1 cellular context compared by ENCODE assay signal in genomic region chr6:121334299-121335104, GRCh38.
A peak's percentile ranks its signal among the peaks of the same experiment; 100 is the strongest.
TF ChIP-seq lines count a peak whose summit lies in the region.

Gene TBC1D32, minus strand, starts transcription at chr6:121334480. Its CDS starts 50 bp downstream, at chr6:121334430.

TF ChIP-seq in HEK293, 187 proteins besides CTCF, POLR2A, EP300 and RAD21 (continued from another document and continues in another):
- TF ChIP-seq, protein P1, sequence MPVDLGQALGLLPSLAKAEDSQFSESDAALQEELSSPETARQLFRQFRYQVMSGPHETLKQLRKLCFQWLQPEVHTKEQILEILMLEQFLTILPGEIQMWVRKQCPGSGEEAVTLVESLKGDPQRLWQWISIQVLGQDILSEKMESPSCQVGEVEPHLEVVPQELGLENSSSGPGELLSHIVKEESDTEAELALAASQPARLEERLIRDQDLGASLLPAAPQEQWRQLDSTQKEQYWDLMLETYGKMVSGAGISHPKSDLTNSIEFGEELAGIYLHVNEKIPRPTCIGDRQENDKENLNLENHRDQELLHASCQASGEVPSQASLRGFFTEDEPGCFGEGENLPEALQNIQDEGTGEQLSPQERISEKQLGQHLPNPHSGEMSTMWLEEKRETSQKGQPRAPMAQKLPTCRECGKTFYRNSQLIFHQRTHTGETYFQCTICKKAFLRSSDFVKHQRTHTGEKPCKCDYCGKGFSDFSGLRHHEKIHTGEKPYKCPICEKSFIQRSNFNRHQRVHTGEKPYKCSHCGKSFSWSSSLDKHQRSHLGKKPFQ (tag by site-specific recombination; IDR thresholded peaks at IDR 0.05) = no peak
- TF ChIP-seq, protein P2, sequence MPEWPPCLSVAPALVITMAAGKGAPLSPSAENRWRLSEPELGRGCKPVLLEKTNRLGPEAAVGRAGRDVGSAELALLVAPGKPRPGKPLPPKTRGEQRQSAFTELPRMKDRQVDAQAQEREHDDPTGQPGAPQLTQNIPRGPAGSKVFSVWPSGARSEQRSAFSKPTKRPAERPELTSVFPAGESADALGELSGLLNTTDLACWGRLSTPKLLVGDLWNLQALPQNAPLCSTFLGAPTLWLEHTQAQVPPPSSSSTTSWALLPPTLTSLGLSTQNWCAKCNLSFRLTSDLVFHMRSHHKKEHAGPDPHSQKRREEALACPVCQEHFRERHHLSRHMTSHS (tag by site-specific recombination; IDR thresholded peaks at IDR 0.05) = no peak
- no peak for TF ChIP-seq ZNF146 (tag by site-specific recombination; IDR thresholded peaks at IDR 0.05)
- TF ChIP-seq ZBTB48 (tag by site-specific recombination; IDR thresholded peaks at IDR 0.05) = peak; percentile 67; the same call in 1 of the 2 replicates
- no peak for TF ChIP-seq ZNF114 (tag by site-specific recombination; IDR thresholded peaks at IDR 0.05)
- TF ChIP-seq ZBTB7A (tag by site-specific recombination; IDR thresholded peaks at IDR 0.05; ENCODE audit: low read depth) = no peak
- no peak for TF ChIP-seq ZNF585B (tag by site-specific recombination; IDR thresholded peaks at IDR 0.05)
- peak; percentile 58 for TF ChIP-seq REST (tag by site-specific recombination; IDR thresholded peaks at IDR 0.05)
- TF ChIP-seq, protein P3, sequence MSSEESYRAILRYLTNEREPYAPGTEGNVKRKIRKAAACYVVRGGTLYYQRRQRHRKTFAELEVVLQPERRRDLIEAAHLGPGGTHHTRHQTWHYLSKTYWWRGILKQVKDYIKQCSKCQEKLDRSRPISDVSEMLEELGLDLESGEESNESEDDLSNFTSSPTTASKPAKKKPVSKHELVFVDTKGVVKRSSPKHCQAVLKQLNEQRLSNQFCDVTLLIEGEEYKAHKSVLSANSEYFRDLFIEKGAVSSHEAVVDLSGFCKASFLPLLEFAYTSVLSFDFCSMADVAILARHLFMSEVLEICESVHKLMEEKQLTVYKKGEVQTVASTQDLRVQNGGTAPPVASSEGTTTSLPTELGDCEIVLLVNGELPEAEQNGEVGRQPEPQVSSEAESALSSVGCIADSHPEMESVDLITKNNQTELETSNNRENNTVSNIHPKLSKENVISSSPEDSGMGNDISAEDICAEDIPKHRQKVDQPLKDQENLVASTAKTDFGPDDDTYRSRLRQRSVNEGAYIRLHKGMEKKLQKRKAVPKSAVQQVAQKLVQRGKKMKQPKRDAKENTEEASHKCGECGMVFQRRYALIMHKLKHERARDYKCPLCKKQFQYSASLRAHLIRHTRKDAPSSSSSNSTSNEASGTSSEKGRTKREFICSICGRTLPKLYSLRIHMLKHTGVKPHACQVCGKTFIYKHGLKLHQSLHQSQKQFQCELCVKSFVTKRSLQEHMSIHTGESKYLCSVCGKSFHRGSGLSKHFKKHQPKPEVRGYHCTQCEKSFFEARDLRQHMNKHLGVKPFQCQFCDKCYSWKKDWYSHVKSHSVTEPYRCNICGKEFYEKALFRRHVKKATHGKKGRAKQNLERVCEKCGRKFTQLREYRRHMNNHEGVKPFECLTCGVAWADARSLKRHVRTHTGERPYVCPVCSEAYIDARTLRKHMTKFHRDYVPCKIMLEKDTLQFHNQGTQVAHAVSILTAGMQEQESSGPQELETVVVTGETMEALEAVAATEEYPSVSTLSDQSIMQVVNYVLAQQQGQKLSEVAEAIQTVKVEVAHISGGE (tag by site-specific recombination; conservative IDR thresholded peaks at IDR 0.05; ENCODE audit: low read depth) = no peak; the same call in 1 of the 2 replicates
- TF ChIP-seq ZNF169 (tag by site-specific recombination; IDR thresholded peaks at IDR 0.05) = no peak
- TF ChIP-seq, protein P4, sequence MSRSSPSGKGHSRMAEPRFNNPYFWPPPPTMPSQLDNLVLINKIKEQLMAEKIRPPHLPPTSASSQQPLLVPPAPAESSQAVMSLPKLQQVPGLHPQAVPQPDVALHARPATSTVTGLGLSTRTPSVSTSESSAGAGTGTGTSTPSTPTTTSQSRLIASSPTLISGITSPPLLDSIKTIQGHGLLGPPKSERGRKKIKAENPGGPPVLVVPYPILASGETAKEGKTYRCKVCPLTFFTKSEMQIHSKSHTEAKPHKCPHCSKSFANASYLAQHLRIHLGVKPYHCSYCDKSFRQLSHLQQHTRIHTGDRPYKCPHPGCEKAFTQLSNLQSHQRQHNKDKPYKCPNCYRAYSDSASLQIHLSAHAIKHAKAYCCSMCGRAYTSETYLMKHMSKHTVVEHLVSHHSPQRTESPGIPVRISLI (tag by site-specific recombination; IDR thresholded peaks at IDR 0.05) = no peak
- no peak for TF ChIP-seq ZNF626 (tag by site-specific recombination; IDR thresholded peaks at IDR 0.05)
- TF ChIP-seq ZNF433 (tag by site-specific recombination; IDR thresholded peaks at IDR 0.05; ENCODE audit: low read depth) = no peak
- no peak for TF ChIP-seq ZFP3 (tag by site-specific recombination; IDR thresholded peaks at IDR 0.05; ENCODE audit: low read depth)
- peak; percentile 71 for TF ChIP-seq SP7 (tag by site-specific recombination; IDR thresholded peaks at IDR 0.05)
- TF ChIP-seq EGR2 (tag by site-specific recombination; IDR thresholded peaks at IDR 0.05; ENCODE audit: low read depth) = peak; percentile 48; the same call in 1 of the 2 replicates
- no peak for TF ChIP-seq ZBTB44 (tag by site-specific recombination; IDR thresholded peaks at IDR 0.05)
- no peak for TF ChIP-seq ZNF16 (tag by site-specific recombination; IDR thresholded peaks at IDR 0.05; ENCODE audit: low read depth)
- no peak for TF ChIP-seq WT1 (tag by site-specific recombination; IDR thresholded peaks at IDR 0.05)
- TF ChIP-seq PRDM2 (tag by site-specific recombination; IDR thresholded peaks at IDR 0.05; ENCODE audit: borderline replicate concordance) = no peak
- peak; percentile 88 for TF ChIP-seq PATZ1 (tag by site-specific recombination; IDR thresholded peaks at IDR 0.05)
- peak; percentile 80; the same call in 1 of the 2 replicates for TF ChIP-seq TRIM28 (IDR thresholded peaks at IDR 0.05; ENCODE audit: borderline replicate concordance, low read length)
- TF ChIP-seq ZBTB49 (tag by site-specific recombination; IDR thresholded peaks at IDR 0.05; ENCODE audit: low read depth) = no peak
- TF ChIP-seq ZNF654 (tag by site-specific recombination; IDR thresholded peaks at IDR 0.05; ENCODE audit: low read depth) = no peak
- peak; percentile 99 for TF ChIP-seq ZNF335 (tag by site-specific recombination; conservative IDR thresholded peaks at IDR 0.05)
- no peak for TF ChIP-seq MEIS1 (CRISPR knock-in tag; IDR thresholded peaks at IDR 0.05; ENCODE audit: borderline replicate concordance)
- TF ChIP-seq ZNF175 (tag by site-specific recombination; IDR thresholded peaks at IDR 0.05) = no peak
- TF ChIP-seq ZNF37A (tag by site-specific recombination; IDR thresholded peaks at IDR 0.05) = no peak
- peak; percentile 77; the same call in 1 of the 2 replicates for TF ChIP-seq ZNF561 (tag by site-specific recombination; IDR thresholded peaks at IDR 0.05; ENCODE audit: borderline replicate concordance)
- no peak for TF ChIP-seq ZNF707 (tag by site-specific recombination; IDR thresholded peaks at IDR 0.05)
- TF ChIP-seq GLIS2 (tag by site-specific recombination; IDR thresholded peaks at IDR 0.05) = peak; percentile 70
- no peak for TF ChIP-seq HOXC10 (CRISPR knock-in tag; IDR thresholded peaks at IDR 0.05)
- no peak for TF ChIP-seq BCL11B (tag by site-specific recombination; IDR thresholded peaks at IDR 0.05; ENCODE audit: low read depth)
- no peak for TF ChIP-seq ZNF785 (tag by site-specific recombination; IDR thresholded peaks at IDR 0.05)
